In the genomic region with DNA sequence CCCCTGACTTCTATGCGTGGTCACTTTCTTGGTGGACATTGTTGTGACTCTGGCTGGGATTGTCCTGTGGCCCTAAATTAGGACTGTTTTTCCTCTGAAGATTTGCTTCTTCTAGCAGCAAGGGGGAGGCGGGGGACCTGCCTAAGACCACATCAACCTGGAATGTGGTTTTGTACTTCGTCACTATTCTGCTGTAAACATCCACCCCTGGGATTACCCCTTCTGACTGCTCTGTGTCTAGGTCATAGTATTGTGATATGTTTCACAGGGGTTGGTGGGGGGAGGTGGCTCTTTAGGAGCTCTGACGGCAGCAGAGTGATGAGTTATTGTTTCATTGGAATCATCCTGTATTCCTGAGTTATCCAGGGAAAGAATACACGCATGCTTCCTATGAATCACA, we compare ENCODE assay signal across 25 cellular contexts.
"Had no signal": no experiment of that assay in that cellular context is flagged by ENCODE, and none has a peak within 500 bp of the region (broad histone marks: within the 10 kb centered on the region; RNA-seq: fewer than 3 reads in every experiment).

No MANE protein-coding gene starts in this region.

- H3K36me3 Mint-ChIP-seq: mesothelial cell of epicardium; stimulated activated effector memory CD8-positive, alpha-beta T cell treated with anti-CD3 and anti-CD28 coated beads, Interleukin-12 subunit alpha, Interleukin-12 subunit beta, amount 100 ng/mL, for 72 hours had no signal

- H3K4me3 Mint-ChIP-seq: dendritic cell treated with granulocyte-macrophage colony-stimulating factor and Interleukin-4, amounts not matched to agents 40 ng/mL and 50 ng/mL, for 4 days; endodermal cell; mesothelial cell of epicardium; nephron progenitor cell; stimulated activated effector memory CD8-positive, alpha-beta T cell treated with anti-CD3 and anti-CD28 coated beads, Interleukin-12 subunit alpha, Interleukin-12 subunit beta, amount 100 ng/mL, for 72 hours had no signal

- DNase-seq: effector CD8-positive, alpha-beta T cell; endodermal cell; foreskin keratinocyte; heart left ventricle; left cardiac atrium; left lung; mesenchymal stem cell; mucosa of descending colon; naive B cell; nephron progenitor cell; occipital lobe; ovary; psoas muscle; right cardiac atrium; sigmoid colon; stimulated activated CD4-positive, alpha-beta T cell treated with anti-CD3 and anti-CD28 coated beads, Interleukin-2, amount 100 ng/mL, for 24 hours; stimulated activated CD4-positive, alpha-beta T cell treated with anti-CD3 and anti-CD28 coated beads, Interleukin-4, amount 100 ng/mL, for 24 hours; stimulated activated naive CD4-positive, alpha-beta T cell treated with Interleukin-2 at 50 U/mL for 16 hours; upper lobe of left lung had no signal

- H3K27me3 Mint-ChIP-seq: dendritic cell treated with granulocyte-macrophage colony-stimulating factor and Interleukin-4, amounts not matched to agents 40 ng/mL and 50 ng/mL, for 4 days had no signal

- ATAC-seq: foreskin keratinocyte; gastroesophageal sphincter; heart left ventricle; left cardiac atrium; left lung; mucosa of descending colon; psoas muscle; right cardiac atrium; stimulated activated effector memory CD8-positive, alpha-beta T cell treated with anti-CD3 and anti-CD28 coated beads, Interleukin-12 subunit alpha, Interleukin-12 subunit beta, amount 100 ng/mL, for 72 hours had no signal

- H3K27ac Mint-ChIP-seq: dendritic cell treated with granulocyte-macrophage colony-stimulating factor and Interleukin-4, amounts not matched to agents 40 ng/mL and 50 ng/mL, for 4 days; endodermal cell; mesothelial cell of epicardium; naive B cell; nephron progenitor cell; stimulated activated effector memory CD8-positive, alpha-beta T cell treated with anti-CD3 and anti-CD28 coated beads, Interleukin-12 subunit alpha, Interleukin-12 subunit beta, amount 100 ng/mL, for 72 hours had no signal

- H3K4me1 Mint-ChIP-seq: endodermal cell; mesothelial cell of epicardium; naive B cell; nephron progenitor cell; stimulated activated effector memory CD8-positive, alpha-beta T cell treated with anti-CD3 and anti-CD28 coated beads, Interleukin-12 subunit alpha, Interleukin-12 subunit beta, amount 100 ng/mL, for 72 hours had no signal

- FAIRE-seq: colon, urothelium cell line had no signal
